ENCODE assay signal across 16 cellular contexts in the genomic region with DNA sequence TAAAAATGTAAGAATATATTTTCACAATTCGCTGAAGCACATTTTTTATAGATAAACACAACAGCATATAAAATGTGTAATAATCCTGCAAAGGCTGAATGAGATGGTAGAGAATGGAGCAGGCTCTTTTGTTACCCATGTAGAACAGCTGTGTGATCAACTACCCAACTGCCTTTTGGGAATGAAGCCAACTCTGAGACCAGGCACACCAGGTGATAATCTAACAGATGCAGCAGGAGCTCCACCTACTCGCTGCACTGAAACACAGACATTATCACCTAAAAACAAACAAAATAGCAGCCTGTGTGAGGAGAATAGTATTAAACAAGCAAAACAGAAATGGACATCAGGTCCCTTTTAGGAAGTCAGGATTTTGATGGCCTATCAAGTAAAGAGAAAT.
DNase-seq lines count a peak whose midpoint lies in the region; ATAC-seq lines count a peak whose summit lies in the region.
"Had no signal": no experiment of that assay in that cellular context is flagged by ENCODE, and none has a peak within 500 bp of the region (broad histone marks: within the 10 kb centered on the region; RNA-seq: fewer than 3 reads in every experiment).

No MANE protein-coding gene starts in this region.

- H3K36me3 ChIP-seq in endocrine pancreas (ENCODE audit: control insufficient read depth, insufficient read depth, low read length), result no peaks in the 10 kb centered on the region

- no peaks in the 10 kb centered on the region for H3K9me3 ChIP-seq in endocrine pancreas (ENCODE audit: control insufficient read depth, low read length)

- DNase-seq in DMS153 (lab: John Stamatoyannopoulos, UW) (peak; percentile 97), NCI-H146 treated with DMSO at 0.1 percent for 48 hours (lab: John Stamatoyannopoulos, UW; ENCODE audit: unreplicated experiment) (peak; percentile 84), NCI-H510A treated with DMSO at 0.1 percent for 48 hours (lab: John Stamatoyannopoulos, UW) (peak; percentile 90)
- no peak for DNase-seq in activated CD4-positive, alpha-beta T cell treated with anti-CD3 and anti-CD28 coated beads, Interleukin-2, amount 50 U/mL, for 48 hours
- DNase-seq: activated B cell treated with CpG ODN at 0.5 μM for 24 hours; activated T-cell treated with anti-CD3 and anti-CD28 coated beads for 4 hours; GOT3; left colon; stimulated activated CD4-positive, alpha-beta T cell treated with anti-CD3 and anti-CD28 coated beads, Interleukin-2, amount 100 ng/mL, for 24 hours had no signal

- H3K4me1 ChIP-seq in endocrine pancreas (ENCODE audit: control insufficient read depth, insufficient read depth, low read length), result peaks cover 16% of the 10 kb centered on the region

- H3K4me3 ChIP-seq in endocrine pancreas (ENCODE audit: control insufficient read depth, insufficient read depth, low read length), result peak overlapping the region; percentile 42

- H3K27me3 ChIP-seq in endocrine pancreas (ENCODE audit: control insufficient read depth, insufficient read depth, low read length), result no peaks in the 10 kb centered on the region

- ATAC-seq in GM21529 (IDR thresholded peaks at IDR 0.05; ENCODE audit: unreplicated experiment) (no peak), HG02870 (IDR thresholded peaks at IDR 0.05; ENCODE audit: unreplicated experiment) (no peak), GM18870 (IDR thresholded peaks at IDR 0.05; ENCODE audit: unreplicated experiment) (no peak)
- ATAC-seq: esophagus mucosa; left colon; stimulated activated effector memory CD8-positive, alpha-beta T cell treated with anti-CD3 and anti-CD28 coated beads, Interleukin-12 subunit alpha, Interleukin-12 subunit beta, amount 100 ng/mL, for 72 hours had no signal

- H3K9ac ChIP-seq in endocrine pancreas (ENCODE audit: control insufficient read depth, insufficient read depth, low read length), result no peak overlapping the region
- H3K9ac ChIP-seq: KMS-11 had no signal

Comparison
In these comparisons a context has a peak if more than half of its experiments do, and no peak if none do; other contexts are left out.
1. DNase-seq: peak in DMS153 (single experiment), NCI-H146 treated with DMSO at 0.1 percent for 48 hours (single experiment) and NCI-H510A treated with DMSO at 0.1 percent for 48 hours (single experiment); none in activated CD4-positive, alpha-beta T cell treated with anti-CD3 and anti-CD28 coated beads, Interleukin-2, amount 50 U/mL, for 48 hours (0 of 2).